ENCODE assay signal across 34 cellular contexts in the genomic region with DNA sequence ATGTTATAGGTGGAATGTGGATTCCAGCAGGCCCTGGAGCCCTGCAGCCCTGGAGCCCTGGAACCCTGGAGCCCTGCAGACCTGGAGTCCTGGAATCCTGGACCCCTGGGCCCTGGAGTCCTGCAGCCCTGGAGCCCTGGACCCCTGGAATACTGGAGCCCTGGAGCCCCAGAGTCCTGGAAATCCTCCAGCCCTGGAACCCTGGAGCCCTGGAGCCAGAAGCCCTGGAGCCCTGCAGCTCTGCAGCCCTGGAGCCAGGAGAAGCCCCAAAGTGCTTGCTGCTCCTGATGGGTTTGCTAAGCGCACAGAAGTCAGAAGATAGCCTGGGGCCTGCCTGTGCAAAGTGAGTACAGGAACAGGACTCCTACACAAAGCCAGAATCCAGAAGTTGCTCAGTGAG.
"Had no signal": no experiment of that assay in that cellular context is flagged by ENCODE, and none has a peak within 500 bp of the region (broad histone marks: within the 10 kb centered on the region; RNA-seq: fewer than 3 reads in every experiment).

No MANE protein-coding gene starts in this region.

- H3K27me3 ChIP-seq: MG63 had no signal

- H3K4me3 ChIP-seq: MG63 had no signal

- H3K9me3 ChIP-seq: MG63 had no signal

- H3K36me3 ChIP-seq: MG63 had no signal

- H3K27ac ChIP-seq: KMS-11 had no signal

- DNase-seq: Karpas-422, Kasumi-1, KBM-7, KG1, MG63, MM.1S, MV-4-11, NCI-H1048, NCI-H1092, NCI-H1105, NCI-H1105 treated with DMSO at 0.1 percent for 48 hours, NCI-H1417, NCI-H1417 treated with DMSO at 0.1 percent for 48 hours, NCI-H1436, NCI-H1436 treated with DMSO at 0.1 percent for 48 hours, NCI-H146, NCI-H1694, NCI-H1694 treated with DMSO at 0.1 percent for 48 hours, NCI-H187, NCI-H187 treated with DMSO at 0.1 percent for 48 hours, NCI-H1930, NCI-H2029, NCI-H2029 treated with DMSO at 0.1 percent for 48 hours, NCI-H2081, NCI-H2081 treated with DMSO at 0.1 percent for 48 hours, NCI-H2107, NCI-H2171, NCI-H2171 treated with DMSO at 0.1 percent for 48 hours, NCI-H2227 treated with DMSO at 0.1 percent for 48 hours, NCI-H226, NCI-H345, NCI-H446, NCI-H446 treated with DMSO at 0.1 percent for 48 hours had no signal

- H3K9ac ChIP-seq: KMS-11 had no signal
